Comparison of ENCODE assay signal across 9 cellular contexts in the genomic region with DNA sequence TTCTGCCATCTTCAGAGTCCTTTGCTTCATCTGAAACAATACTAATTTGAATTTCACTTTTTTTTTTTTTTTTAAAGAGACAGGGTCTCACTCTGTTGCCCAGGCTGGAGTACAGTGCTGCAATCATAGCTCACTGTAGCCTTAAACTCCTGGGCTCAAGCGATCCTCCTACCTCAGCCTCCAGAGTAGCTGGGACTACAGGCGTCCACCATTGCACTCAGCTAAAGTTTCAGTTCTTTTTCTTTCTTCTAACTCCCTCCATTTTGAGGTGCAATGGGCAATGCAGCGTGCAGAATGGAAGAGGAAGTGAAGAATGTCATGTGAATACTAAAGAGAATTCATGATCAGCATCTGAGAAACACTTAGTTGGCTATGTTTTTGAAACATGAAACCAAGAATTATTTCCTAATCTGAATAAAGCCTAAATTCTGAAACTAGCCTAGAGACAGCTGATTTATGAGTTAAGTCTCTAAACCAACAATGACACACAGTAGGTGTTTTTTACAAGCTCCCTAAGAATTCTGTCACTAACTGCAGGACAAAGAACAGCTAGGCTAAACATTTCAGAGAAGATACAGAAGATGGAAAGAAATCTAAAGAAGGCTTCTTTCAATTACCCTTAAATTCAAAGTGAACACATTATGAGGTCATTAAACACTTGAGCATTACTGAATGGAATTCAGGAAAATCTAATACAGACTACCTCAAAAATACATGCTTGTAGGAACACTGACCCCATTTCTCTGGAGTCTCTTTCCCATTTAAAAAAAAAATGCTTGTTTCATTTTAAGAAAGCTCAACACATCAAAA. TPM values are rescaled to one million over a fixed set of nuclear protein-coding genes. Genes with fewer than 3 reads are reported as not detected.
DNase-seq lines count a peak whose midpoint lies in the region; ATAC-seq and TF ChIP-seq lines count a peak whose summit lies in the region.
"Had no signal": no experiment of that assay in that cellular context is flagged by ENCODE, and none has a peak within 500 bp of the region (broad histone marks: within the 10 kb centered on the region; RNA-seq: fewer than 3 reads in every experiment).

No MANE protein-coding gene starts in this region.

- peaks cover 26% of the 10 kb centered on the region for H3K36me3 Mint-ChIP-seq in type B pancreatic cell

- no peaks in the 10 kb centered on the region for H3K9me3 Mint-ChIP-seq in type B pancreatic cell

- ATAC-seq in GM21447 (IDR thresholded peaks at IDR 0.05; ENCODE audit: unreplicated experiment) = peak; percentile 89

- H3K27me3 Mint-ChIP-seq in type B pancreatic cell = no peaks in the 10 kb centered on the region

- H3K4me3 Mint-ChIP-seq in type B pancreatic cell = no peak overlapping the region

- in situ Hi-C loops in KBM-7 (cut with MboI; ENCODE audit: low pct_unique_long_range_greater_than_20kb, low sequenced_read_pairs) = loop anchor here (25.0 kb wide), 1 partner anchor 727 kb away; no protein-coding TSS in a partner anchor

- DNase-seq in GM12864 (ENCODE audit: low read depth) (peak; percentile 84), HL-60 (ENCODE audit: low read depth in 1 of 2, low spot score in 1 of 2) (peak in 1 of 2 experiments; percentile 31), fibroblast of villous mesenchyme (ENCODE audit: low read depth) (peak; percentile 45), type B pancreatic cell (ENCODE audit: extremely low spot score, unreplicated experiment) (no peak), NCI-H146 (lab: John Stamatoyannopoulos, UW) (no peak), KBM-7 (no peak)
- DNase-seq in stimulated activated CD8-positive, alpha-beta memory T cell treated with anti-CD3 and anti-CD28 coated beads, Interleukin-4, amount 100 ng/mL, for 48 hours = no peak

- peak overlapping the region; percentile 39 for H3K27ac ChIP-seq in HL-60 (replicated peaks)

- H3K4me3 ChIP-seq in GM12864 (ENCODE audit: low read depth, low read length) = no peak overlapping the region
- no peak overlapping the region for H3K4me3 ChIP-seq in HL-60 (replicated peaks; ENCODE audit: insufficient read depth, low read length)
- no peak overlapping the region for H3K4me3 ChIP-seq in fibroblast of villous mesenchyme (ENCODE audit: low read depth, low read length)
- H3K4me3 ChIP-seq: skin epidermis had no signal

- peaks cover 8% of the 10 kb centered on the region for H3K4me1 Mint-ChIP-seq in type B pancreatic cell (ENCODE audit: unreplicated experiment)

- H3K27me3 ChIP-seq in HL-60 (ENCODE audit: insufficient read depth, poor library complexity, severe bottlenecking) = no peaks in the 10 kb centered on the region

- no peak overlapping the region for H3K27ac Mint-ChIP-seq in type B pancreatic cell

- TF ChIP-seq CTCF in GM12864 (IDR thresholded peaks at IDR 0.05; ENCODE audit: low read depth, low read length, missing control alignments) (no peak), HL-60 (IDR thresholded peaks at IDR 0.05; ENCODE audit: insufficient read depth, low read length) (no peak), fibroblast of villous mesenchyme (IDR thresholded peaks at IDR 0.05; ENCODE audit: insufficient read depth, low read depth, low read length) (no peak), type B pancreatic cell (conservative IDR thresholded peaks at IDR 0.05) (no peak)

RNA-seq across cellular contexts. Expression of a gene that starts 21.0 kb away (rescaled TPM):
- total RNA-seq in fibroblast of villous mesenchyme = 10.0 and 13.0 TPM in 2 replicates
- total RNA-seq in type B pancreatic cell (ENCODE audit: low replicate concordance) = 23.8 and 44.0 TPM in 2 replicates

RNA-seq across cellular contexts. Expression of a gene that starts 53.4 kb away (rescaled TPM):
- 27.1 and 30.2 TPM in 2 replicates for total RNA-seq in fibroblast of villous mesenchyme
- total RNA-seq in type B pancreatic cell (ENCODE audit: low replicate concordance) = 26.7 and 39.0 TPM in 2 replicates

Comparison
In these comparisons a context has a peak if more than half of its experiments do, and no peak if none do; other contexts are left out.
1. DNase-seq: peak in GM12864 (single experiment) and fibroblast of villous mesenchyme (single experiment); none in type B pancreatic cell (single experiment), NCI-H146 (single experiment), KBM-7 (single experiment) and stimulated activated CD8-positive, alpha-beta memory T cell treated with anti-CD3 and anti-CD28 coated beads, Interleukin-4, amount 100 ng/mL, for 48 hours (single experiment).